ENCODE assay signal across 21 cellular contexts in the genomic region with DNA sequence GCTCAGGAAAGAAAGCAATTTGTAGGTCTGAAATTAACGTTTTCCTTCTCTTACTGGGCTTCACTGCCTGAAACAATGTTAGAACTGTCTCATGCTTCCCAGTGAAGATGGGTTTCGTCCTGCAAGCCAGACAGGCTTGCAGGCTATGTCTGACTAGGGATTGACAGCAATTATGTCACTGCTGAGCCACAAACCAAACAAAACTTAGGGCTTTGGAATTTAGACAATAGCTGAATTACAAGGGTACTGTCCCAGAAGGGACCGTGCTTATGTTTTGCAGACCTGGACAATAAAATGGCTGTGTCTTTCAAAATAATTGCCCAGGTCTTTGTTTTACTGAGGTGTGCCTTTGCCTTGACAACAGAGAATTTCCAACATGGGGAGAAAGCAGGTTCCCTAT. TPM values are rescaled to one million over a fixed set of nuclear protein-coding genes. Genes with fewer than 3 reads are reported as not detected.
DNase-seq lines count a peak whose midpoint lies in the region; ATAC-seq, FAIRE-seq and TF ChIP-seq lines count a peak whose summit lies in the region.
"Had no signal": no experiment of that assay in that cellular context is flagged by ENCODE, and none has a peak within 500 bp of the region (broad histone marks: within the 10 kb centered on the region; RNA-seq: fewer than 3 reads in every experiment).

No MANE protein-coding gene starts in this region.

- no peaks in the 10 kb centered on the region; a peak in 1 of 4 replicates for H3K79me2 ChIP-seq in H1 (ENCODE audit: control insufficient read depth in 1 of 2, insufficient read depth in 2 of 2, low read length in 2 of 2)
- no peaks in the 10 kb centered on the region for H3K79me2 ChIP-seq in osteoblast (ENCODE audit: insufficient read depth, low read length)

- no peak for TF ChIP-seq POLR2A in H1 (IDR thresholded peaks at IDR 0.05; ENCODE audit: control extremely low read depth in 1 of 2, low read depth in 2 of 2, low read length in 2 of 2)

- 81% methylated on average over 3 of the region's 3 CpGs; no CpG with 5 or more reads in 1 of the 2 experiments for WGBS in H1 (ENCODE audit: extremely low coverage in 1 of 2, insufficient coverage in 1 of 2, insufficient read length in 1 of 2, insufficient replicate concordance in 2 of 2, low coverage in 1 of 2, low lambda C conversion rate in 2 of 2, missing lambda C conversion rate in 1 of 2), 2 experiments

- CTCF ChIA-PET in H1 (lab: Charles Lee; ENCODE audit: partially characterized antibody): interaction anchor here (0.7 to 1.0 kb wide), 2 partner anchors 44 to 576 kb away, joined by 3 read pairs; no protein-coding TSS in a partner anchor

- DNase-seq in ELF-1 (ENCODE audit: low read depth, low spot score) (peak; percentile 42), M059J (ENCODE audit: low read depth) (peak; percentile 29), H1 (ENCODE audit: low read depth in 1 of 2, low spot score in 2 of 2) (no peak), osteoblast (ENCODE audit: insufficient read length, low spot score, missing footprints) (no peak), CD1c-positive myeloid dendritic cell (ENCODE audit: extremely low spot score) (no peak), left cardiac atrium (no peak)
- DNase-seq: BE2C; Calu3; CD4-positive, alpha-beta memory T cell; DMS53; GOT3; Karpas-422; MM.1S; NCI-H1105 treated with DMSO at 0.1 percent for 48 hours; NCI-H187; NCI-H446; NCI-H69; SHP77 had no signal

- no peak overlapping the region for H2BK20ac ChIP-seq in H1 (ENCODE audit: low read length)

- H2BK5ac ChIP-seq in H1 (ENCODE audit: low read depth, low read length): 0 out of 2 replicates have a peak overlapping the region, but pooled peaks have one; percentile 13

- no peak for TF ChIP-seq EP300 in H1 (IDR thresholded peaks at IDR 0.05; ENCODE audit: borderline replicate concordance in 1 of 2, low read depth in 2 of 2, low read length in 2 of 2)

- no peak overlapping the region for H3K23ac ChIP-seq in H1 (ENCODE audit: insufficient read length)

- no peak overlapping the region for H3K4ac ChIP-seq in H1 (replicated peaks; ENCODE audit: insufficient read length, low read depth, low read length)

- TF ChIP-seq CTCF in H1 (IDR thresholded peaks at IDR 0.05; ENCODE audit: control extremely low read depth in 1 of 3, insufficient read depth in 1 of 3, low read depth in 1 of 3, low read length in 3 of 3) (no peak), osteoblast (IDR thresholded peaks at IDR 0.05; ENCODE audit: extremely low read depth, low read depth, low read length) (no peak)

- TF ChIP-seq RAD21 in H1 (IDR thresholded peaks at IDR 0.05 in 1 of 2, conservative IDR thresholded peaks at IDR 0.05 in 1 of 2; ENCODE audit: low read depth in 2 of 2, low read length in 2 of 2): no peak

- H2AK5ac ChIP-seq in H1 (ENCODE audit: low read depth, low read length): no peak overlapping the region; the same call in 1 of the 2 replicates

- no peaks in the 10 kb centered on the region for H3K23me2 ChIP-seq in H1 (ENCODE audit: low read depth, low read length)

- no peak overlapping the region for H3K9ac ChIP-seq in H1 (replicated peaks in 1 of 4; ENCODE audit: extremely low read depth in 1 of 4, low read depth in 3 of 4, low read length in 3 of 4)

- H3K4me3 ChIP-seq in H1 (ENCODE audit: extremely low read depth in 1 of 4, insufficient read depth in 2 of 4, low read depth in 3 of 4, low read length in 4 of 4) (no peak overlapping the region), osteoblast (ENCODE audit: insufficient read depth, low read length) (no peak overlapping the region)

- H2BK12ac ChIP-seq in H1 (ENCODE audit: low read depth, low read length): peak overlapping the region; percentile 22; the same call in 1 of the 2 replicates

- no peak overlapping the region for H3K18ac ChIP-seq in H1 (ENCODE audit: extremely low read depth, low read length)

- no peaks in the 10 kb centered on the region for H3K79me1 ChIP-seq in H1 (ENCODE audit: low read depth, low read length)

- H4K20me1 ChIP-seq in H1 (replicated peaks in 1 of 2; ENCODE audit: control insufficient read depth in 1 of 2, insufficient read depth in 2 of 2, low read length in 2 of 2) (no peaks in the 10 kb centered on the region), osteoblast (ENCODE audit: insufficient read depth, low read length) (no peaks in the 10 kb centered on the region)

- H2BK15ac ChIP-seq in H1 (ENCODE audit: low read length): no peak overlapping the region

- no peak overlapping the region for H4K8ac ChIP-seq in H1 (ENCODE audit: extremely low read depth, insufficient read depth, low read length)

- no peak overlapping the region for H3K14ac ChIP-seq in H1 (ENCODE audit: insufficient read length)

- H2AFZ ChIP-seq in H1 (ENCODE audit: low read length): no peak overlapping the region
- H2AFZ ChIP-seq in osteoblast (ENCODE audit: low read length): peak overlapping the region; percentile 12

- H4K91ac ChIP-seq in H1 (replicated peaks; ENCODE audit: insufficient read length, low read length): no peak overlapping the region

- H3K4me1 ChIP-seq in H1 (replicated peaks in 1 of 4; ENCODE audit: control insufficient read depth in 3 of 4, insufficient read depth in 4 of 4, low read length in 3 of 4) (peaks cover 1 to 7% (median 2%) of the 10 kb centered on the region in 4 experiments; a peak in 2 of 7 replicates), osteoblast (ENCODE audit: insufficient read depth, low read length) (peaks cover 53% of the 10 kb centered on the region)
- H3K4me1 ChIP-seq: BE2C had no signal

- H3K4me2 ChIP-seq in H1 (ENCODE audit: insufficient read depth in 1 of 2, low read depth in 2 of 2, low read length in 2 of 2) (no peak overlapping the region), osteoblast (ENCODE audit: insufficient read depth, low read length) (no peak overlapping the region)

- intact Hi-C loops in left cardiac atrium (cut with DNase I): no loop called here

- no peak for FAIRE-seq in H1 (lab: Jason Lieb, UNC)

- no peak overlapping the region for H3K27ac ChIP-seq in H1 (ENCODE audit: low read depth, low read length)
- peak overlapping the region; percentile 45 for H3K27ac ChIP-seq in osteoblast (ENCODE audit: low read depth, low read length)

- H3K27me3 ChIP-seq in H1 (replicated peaks in 1 of 4; ENCODE audit: control insufficient read depth in 3 of 4, extremely low read depth in 1 of 4, insufficient read depth in 3 of 4, low read length in 3 of 4) (no peaks in the 10 kb centered on the region), osteoblast (ENCODE audit: insufficient read depth, low read length) (no peaks in the 10 kb centered on the region)
- H3K27me3 ChIP-seq: BE2C had no signal

- ATAC-seq in left cardiac atrium: no peak
- ATAC-seq in GM21717 (IDR thresholded peaks at IDR 0.05; ENCODE audit: unreplicated experiment): no peak
- no peak for ATAC-seq in GM18519 (IDR thresholded peaks at IDR 0.05; ENCODE audit: low FRiP score, unreplicated experiment)
- ATAC-seq: Panc1 had no signal

- H3K56ac ChIP-seq in H1 (replicated peaks; ENCODE audit: insufficient read length, low read depth, low read length): no peak overlapping the region

- no peak overlapping the region for H4K5ac ChIP-seq in H1 (ENCODE audit: insufficient read length, low read depth, low read length)

- H3K9me3 ChIP-seq in H1 (ENCODE audit: insufficient read depth in 2 of 2, low read depth in 1 of 2, low read length in 1 of 2) (no peaks in the 10 kb centered on the region), osteoblast (ENCODE audit: low read depth, low read length) (no peaks in the 10 kb centered on the region)
- H3K9me3 ChIP-seq: BE2C had no signal

- H3K36me3 ChIP-seq in H1 (ENCODE audit: control insufficient read depth in 2 of 4, insufficient read depth in 4 of 4, low read length in 3 of 4) (no peaks in the 10 kb centered on the region), osteoblast (ENCODE audit: insufficient read depth, low read length) (no peaks in the 10 kb centered on the region)
- H3K36me3 ChIP-seq: BE2C had no signal

- H2BK120ac ChIP-seq in H1 (replicated peaks; ENCODE audit: low read depth, low read length): no peak overlapping the region

- POLR2A ChIA-PET in H1 (lab: Charles Lee; ENCODE audit: partially characterized antibody): no interaction called here

TF ChIP-seq in H1, 55 proteins besides CTCF, POLR2A, EP300 and RAD21 (continues in another document):
- no peak for TF ChIP-seq BRCA1 (IDR thresholded peaks at IDR 0.05; ENCODE audit: low read depth, low read length)
- no peak for TF ChIP-seq EZH2 (IDR thresholded peaks at IDR 0.05; ENCODE audit: low read depth, low read length, severe bottlenecking)
- TF ChIP-seq HDAC2 (IDR thresholded peaks at IDR 0.05; ENCODE audit: borderline replicate concordance in 1 of 2, low read depth in 2 of 2, low read length in 2 of 2): no peak
- TF ChIP-seq, protein P1, sequence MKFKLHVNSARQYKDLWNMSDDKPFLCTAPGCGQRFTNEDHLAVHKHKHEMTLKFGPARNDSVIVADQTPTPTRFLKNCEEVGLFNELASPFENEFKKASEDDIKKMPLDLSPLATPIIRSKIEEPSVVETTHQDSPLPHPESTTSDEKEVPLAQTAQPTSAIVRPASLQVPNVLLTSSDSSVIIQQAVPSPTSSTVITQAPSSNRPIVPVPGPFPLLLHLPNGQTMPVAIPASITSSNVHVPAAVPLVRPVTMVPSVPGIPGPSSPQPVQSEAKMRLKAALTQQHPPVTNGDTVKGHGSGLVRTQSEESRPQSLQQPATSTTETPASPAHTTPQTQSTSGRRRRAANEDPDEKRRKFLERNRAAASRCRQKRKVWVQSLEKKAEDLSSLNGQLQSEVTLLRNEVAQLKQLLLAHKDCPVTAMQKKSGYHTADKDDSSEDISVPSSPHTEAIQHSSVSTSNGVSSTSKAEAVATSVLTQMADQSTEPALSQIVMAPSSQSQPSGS (IDR thresholded peaks at IDR 0.05; ENCODE audit: low read length): no peak
- TF ChIP-seq RBBP5 (IDR thresholded peaks at IDR 0.05; ENCODE audit: borderline replicate concordance, low read depth, low read length): no peak
- no peak for TF ChIP-seq HDAC6 (IDR thresholded peaks at IDR 0.05; ENCODE audit: low read depth, low read length)
- TF ChIP-seq RNF2 (IDR thresholded peaks at IDR 0.05; ENCODE audit: borderline replicate concordance, low read depth, low read length, missing control alignments, poor library complexity, severe bottlenecking): no peak
- TF ChIP-seq KDM4A (IDR thresholded peaks at IDR 0.05; ENCODE audit: low read depth, low read length, severe bottlenecking): no peak

RNA-seq across cellular contexts. Expression of a gene that starts 46.3 kb away (rescaled TPM):
- total RNA-seq in M059J (2014; rRNA removed; shearing (Covaris generic)): 136 and 288 TPM in 2 replicates
- total RNA-seq in H1 (2021; fragmentation: NEBNext Ultra II Directional; extraction: Animal tissue kit (Norgen Biotek cat#: 25700)): 12.6 and 12.9 TPM in 2 replicates
- polyA plus RNA-seq in H1 (2011; rRNA removed): 0.89 and 1.1 TPM in 2 replicates
- polyA plus RNA-seq in H1 (2011; cell fraction: cytosol; rRNA removed): 1.00 TPM
- 1.2 TPM for polyA plus RNA-seq in H1 (2011; cell fraction: nucleus; rRNA removed)
- 4.2 to 5.6 TPM (median 5.1 TPM) in 4 replicates for polyA plus RNA-seq in H1 (2012, experiment 1 of 2)
- 0.49 TPM for polyA plus RNA-seq in H1 (2012, experiment 2 of 2)
- 23.7 TPM for polyA plus RNA-seq in H1 (2013, experiment 1 of 2)
- 25.8 TPM for polyA plus RNA-seq in H1 (2013, experiment 2 of 2)
- 0.91 and 1.7 TPM in 2 replicates for polyA minus RNA-seq in H1 (2011; rRNA and poly(A)+ RNA removed)
- 2.2 TPM for polyA minus RNA-seq in H1 (2011; cell fraction: cytosol; rRNA and poly(A)+ RNA removed)
- 2.2 TPM for polyA minus RNA-seq in H1 (2011; cell fraction: nucleus; rRNA and poly(A)+ RNA removed)
- total RNA-seq in osteoblast: 564 and 657 TPM in 2 replicates
- total RNA-seq in left cardiac atrium: 100 to 1,000 TPM; 233 to 278 TPM
- total RNA-seq: CD4-positive, alpha-beta memory T cell had no signal

Comparison
In these comparisons a context has a peak if more than half of its experiments do, and no peak if none do; other contexts are left out.
1. DNase-seq: peak in ELF-1 (single experiment) and M059J (single experiment); none in H1 (0 of 2), osteoblast (single experiment), CD1c-positive myeloid dendritic cell (single experiment) and left cardiac atrium (single experiment).